2 cellular contexts compared by ENCODE assay signal in the genomic region with DNA sequence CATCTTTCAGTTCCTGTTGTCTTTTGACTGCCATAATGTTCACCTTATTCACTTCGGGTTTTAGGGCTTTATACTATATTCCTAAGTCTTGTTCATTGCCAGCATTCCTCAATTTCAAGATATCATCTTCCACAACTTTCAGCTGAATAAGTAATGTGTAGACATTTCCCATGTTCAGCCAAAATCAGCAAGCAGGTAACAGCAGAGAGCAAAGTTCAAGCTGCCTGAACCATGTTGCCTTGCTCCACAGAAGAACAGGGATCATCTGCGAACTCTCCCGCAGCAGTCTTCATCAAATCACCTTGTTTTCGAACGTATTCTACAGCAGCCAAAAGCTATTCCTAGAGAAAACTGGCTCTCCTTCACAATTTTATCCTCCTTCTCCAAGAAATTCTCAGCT.
TF ChIP-seq lines count a peak whose summit lies in the region.

No MANE protein-coding gene starts in this region.

TF ChIP-seq in liver, 16 proteins besides CTCF, POLR2A, EP300 and RAD21 (continued from another document):
- TF ChIP-seq, protein P1, sequence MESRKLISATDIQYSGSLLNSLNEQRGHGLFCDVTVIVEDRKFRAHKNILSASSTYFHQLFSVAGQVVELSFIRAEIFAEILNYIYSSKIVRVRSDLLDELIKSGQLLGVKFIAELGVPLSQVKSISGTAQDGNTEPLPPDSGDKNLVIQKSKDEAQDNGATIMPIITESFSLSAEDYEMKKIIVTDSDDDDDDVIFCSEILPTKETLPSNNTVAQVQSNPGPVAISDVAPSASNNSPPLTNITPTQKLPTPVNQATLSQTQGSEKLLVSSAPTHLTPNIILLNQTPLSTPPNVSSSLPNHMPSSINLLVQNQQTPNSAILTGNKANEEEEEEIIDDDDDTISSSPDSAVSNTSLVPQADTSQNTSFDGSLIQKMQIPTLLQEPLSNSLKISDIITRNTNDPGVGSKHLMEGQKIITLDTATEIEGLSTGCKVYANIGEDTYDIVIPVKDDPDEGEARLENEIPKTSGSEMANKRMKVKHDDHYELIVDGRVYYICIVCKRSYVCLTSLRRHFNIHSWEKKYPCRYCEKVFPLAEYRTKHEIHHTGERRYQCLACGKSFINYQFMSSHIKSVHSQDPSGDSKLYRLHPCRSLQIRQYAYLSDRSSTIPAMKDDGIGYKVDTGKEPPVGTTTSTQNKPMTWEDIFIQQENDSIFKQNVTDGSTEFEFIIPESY (IDR thresholded peaks at IDR 0.05), result no peak
- TF ChIP-seq GABPA (IDR thresholded peaks at IDR 0.05 in 1 of 2, conservative IDR thresholded peaks at IDR 0.05 in 1 of 2) (no peak), FOXA2 (IDR thresholded peaks at IDR 0.05) (no peak), REST (IDR thresholded peaks at IDR 0.05) (no peak)

TF ChIP-seq in HepG2, 621 proteins besides CTCF, POLR2A, EP300 and RAD21 (continued from another document):
- TF ChIP-seq, protein P2, sequence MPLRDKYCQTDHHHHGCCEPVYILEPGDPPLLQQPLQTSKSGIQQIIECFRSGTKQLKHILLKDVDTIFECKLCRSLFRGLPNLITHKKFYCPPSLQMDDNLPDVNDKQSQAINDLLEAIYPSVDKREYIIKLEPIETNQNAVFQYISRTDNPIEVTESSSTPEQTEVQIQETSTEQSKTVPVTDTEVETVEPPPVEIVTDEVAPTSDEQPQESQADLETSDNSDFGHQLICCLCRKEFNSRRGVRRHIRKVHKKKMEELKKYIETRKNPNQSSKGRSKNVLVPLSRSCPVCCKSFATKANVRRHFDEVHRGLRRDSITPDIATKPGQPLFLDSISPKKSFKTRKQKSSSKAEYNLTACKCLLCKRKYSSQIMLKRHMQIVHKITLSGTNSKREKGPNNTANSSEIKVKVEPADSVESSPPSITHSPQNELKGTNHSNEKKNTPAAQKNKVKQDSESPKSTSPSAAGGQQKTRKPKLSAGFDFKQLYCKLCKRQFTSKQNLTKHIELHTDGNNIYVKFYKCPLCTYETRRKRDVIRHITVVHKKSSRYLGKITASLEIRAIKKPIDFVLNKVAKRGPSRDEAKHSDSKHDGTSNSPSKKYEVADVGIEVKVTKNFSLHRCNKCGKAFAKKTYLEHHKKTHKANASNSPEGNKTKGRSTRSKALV (CRISPR knock-in tag; IDR thresholded peaks at IDR 0.05), result no peak
